Comparison of ENCODE assay signal across 17 cellular contexts in genomic region chr18:26544459-26544858, GRCh38. TPM values are rescaled to one million over a fixed set of nuclear protein-coding genes. Genes with fewer than 3 reads are reported as not detected.
DNase-seq lines count a peak whose midpoint lies in the region; ATAC-seq and TF ChIP-seq lines count a peak whose summit lies in the region.
"Had no signal": no experiment of that assay in that cellular context is flagged by ENCODE, and none has a peak within 500 bp of the region (broad histone marks: within the 10 kb centered on the region; RNA-seq: fewer than 3 reads in every experiment).

No MANE protein-coding gene starts in this region.

- H3K27ac Mint-ChIP-seq in T-cell = no peak overlapping the region
- H3K27ac Mint-ChIP-seq: activated CD8-positive, alpha-beta T cell treated with anti-CD3 and anti-CD28 coated beads, Interleukin-2, amount 10 ng/mL, durations not matched to agents 7 days and 5 days; memory B cell had no signal

- no peak overlapping the region for H2AFZ ChIP-seq in KMS-11 (ENCODE audit: low read depth)
- no peak overlapping the region for H2AFZ ChIP-seq in mesenchymal stem cell (ENCODE audit: low read depth, low read length)

- H3K4me3 ChIP-seq in BLaER1 = no peak overlapping the region
- no peak overlapping the region for H3K4me3 ChIP-seq in KMS-11 (IDR thresholded peaks at IDR 0.05; ENCODE audit: insufficient read depth, low read depth, low read length)
- H3K4me3 ChIP-seq in coronary artery = peak overlapping the region; percentile 13
- H3K4me3 ChIP-seq in mesenchymal stem cell (ENCODE audit: insufficient read depth in 1 of 2, low read depth in 1 of 2, low read length in 2 of 2) = no peak overlapping the region
- H3K4me3 ChIP-seq in Peyer's patch = no peak overlapping the region

- H2BK5ac ChIP-seq in mesenchymal stem cell (ENCODE audit: low read depth, low read length, poor library complexity, severe bottlenecking) = no peak overlapping the region

- H3K9me3 Mint-ChIP-seq in T-cell = no peaks in the 10 kb centered on the region
- H3K9me3 Mint-ChIP-seq: memory B cell had no signal

- TF ChIP-seq CTCF in KMS-11 (conservative IDR thresholded peaks at IDR 0.05; ENCODE audit: low read depth, low read length) = no peak
- no peak for TF ChIP-seq CTCF in coronary artery (IDR thresholded peaks at IDR 0.05)
- no peak for TF ChIP-seq CTCF in Peyer's patch (IDR thresholded peaks at IDR 0.05)

- H3K27me3 Mint-ChIP-seq in T-cell = peaks cover 0 to 7% of the 10 kb centered on the region in 2 donors
- H3K27me3 Mint-ChIP-seq: memory B cell had no signal

- CTCF ChIA-PET in T-cell (lab: Charles Lee) = no interaction called here

- H3K79me2 ChIP-seq in KMS-11 (ENCODE audit: insufficient read depth, low read depth) = no peaks in the 10 kb centered on the region; the same call in 1 of the 2 replicates

- H3K23ac ChIP-seq in mesenchymal stem cell (ENCODE audit: low read length in 2 of 2) = no peak overlapping the region

- no peak overlapping the region for H2AK5ac ChIP-seq in mesenchymal stem cell (ENCODE audit: low read length, severe bottlenecking)

- no peak overlapping the region for H3K4ac ChIP-seq in mesenchymal stem cell (ENCODE audit: low read depth in 1 of 2, low read length in 2 of 2)

- no peak overlapping the region for H3K18ac ChIP-seq in mesenchymal stem cell (ENCODE audit: low read depth in 1 of 2, low read length in 2 of 2)

- H4K20me1 ChIP-seq in BLaER1 (peaks cover 76% of the 10 kb centered on the region), KMS-11 (ENCODE audit: insufficient read depth) (0 out of 2 replicates have a peak, but pooled peaks cover 4% of the 10 kb centered on the region)

- no peak overlapping the region for H2BK12ac ChIP-seq in mesenchymal stem cell (ENCODE audit: low read length in 2 of 2)

- no peak overlapping the region for H3K27ac ChIP-seq in BLaER1
- H3K27ac ChIP-seq in KMS-11 = peak overlapping the region; percentile 58
- no peak overlapping the region for H3K27ac ChIP-seq in coronary artery
- peak overlapping the region; percentile 43 for H3K27ac ChIP-seq in mesenchymal stem cell (ENCODE audit: low read length, poor library complexity, severe bottlenecking)
- no peak overlapping the region for H3K27ac ChIP-seq in Peyer's patch

- peaks cover 33 to 59% (median 51%) of the 10 kb centered on the region in 3 donors for H3K4me1 Mint-ChIP-seq in T-cell

- H3K4me3 Mint-ChIP-seq in T-cell = peak overlapping the region in 1 of 3 donors; percentile 15
- H3K4me3 Mint-ChIP-seq: activated CD8-positive, alpha-beta T cell treated with anti-CD3 and anti-CD28 coated beads, Interleukin-2, amount 10 ng/mL, durations not matched to agents 7 days and 5 days; memory B cell had no signal

- no peak overlapping the region for H4K8ac ChIP-seq in mesenchymal stem cell (ENCODE audit: low read length)

- peaks cover 3% of the 10 kb centered on the region for H3K36me3 Mint-ChIP-seq in T-cell
- H3K36me3 Mint-ChIP-seq: memory B cell had no signal

- H3K27me3 ChIP-seq in BLaER1 (peaks cover 7% of the 10 kb centered on the region), KMS-11 (ENCODE audit: insufficient read depth, low read depth) (no peaks in the 10 kb centered on the region), mesenchymal stem cell (ENCODE audit: control insufficient read depth in 1 of 2, insufficient read depth in 1 of 2, low read length in 2 of 2) (no peaks in the 10 kb centered on the region), Peyer's patch (no peaks in the 10 kb centered on the region)

- 39% methylated on average over 2 of the region's 3 CpGs for WGBS in mesenchymal stem cell

- TF ChIP-seq POLR2A in Peyer's patch (IDR thresholded peaks at IDR 0.05) = no peak

- ATAC-seq in T-cell (replicated peaks in 1 of 4) = no peak
- ATAC-seq: activated CD8-positive, alpha-beta T cell treated with anti-CD3 and anti-CD28 coated beads, Interleukin-2, amount 10 ng/mL, durations not matched to agents 7 days and 5 days had no signal

- no peak overlapping the region for H4K91ac ChIP-seq in mesenchymal stem cell (ENCODE audit: low read length)

- H3K79me1 ChIP-seq in mesenchymal stem cell (replicated peaks; ENCODE audit: low read length, poor library complexity, severe bottlenecking) = peaks cover 3% of the 10 kb centered on the region

- peak overlapping the region; percentile 57 for H3K4me2 ChIP-seq in BLaER1
- peak overlapping the region; percentile 80 for H3K4me2 ChIP-seq in KMS-11
- H3K4me2 ChIP-seq in mesenchymal stem cell (ENCODE audit: low read length, poor library complexity, severe bottlenecking) = peak overlapping the region; percentile 45

- H3K9me3 ChIP-seq in BLaER1 = no peaks in the 10 kb centered on the region
- H3K9me3 ChIP-seq in mesenchymal stem cell (ENCODE audit: control insufficient read depth, low read length) = no peaks in the 10 kb centered on the region
- H3K9me3 ChIP-seq in Peyer's patch = no peaks in the 10 kb centered on the region

- H3K4me1 ChIP-seq in BLaER1 (peaks cover 39% of the 10 kb centered on the region), KMS-11 (ENCODE audit: low read depth, poor library complexity, severe bottlenecking) (peaks cover 40% of the 10 kb centered on the region), mesenchymal stem cell (ENCODE audit: control insufficient read depth, insufficient read depth, low read depth, low read length) (peaks cover 21% of the 10 kb centered on the region), Peyer's patch (peaks cover 0 to 14% (median 6%) of the 10 kb centered on the region in 4 donors)

- H3K36me3 ChIP-seq in BLaER1 (no peaks in the 10 kb centered on the region; the same call in 1 of the 2 replicates), KMS-11 (ENCODE audit: insufficient read depth) (no peaks in the 10 kb centered on the region), mesenchymal stem cell (ENCODE audit: control insufficient read depth in 1 of 2, insufficient read depth in 2 of 2, low read depth in 1 of 2, low read length in 2 of 2) (peaks cover 0 to 8% of the 10 kb centered on the region in 2 experiments), Peyer's patch (no peaks in the 10 kb centered on the region)

- DNase-seq in coronary artery (ENCODE audit: low spot score) (no peak), mesenchymal stem cell (peak; percentile 18), iPS-NIHi7 (ENCODE audit: extremely low spot score) (no peak), T-cell (no peak), NCI-H82 (lab: John Stamatoyannopoulos, UW) (no peak), Peyer's patch (no peak)
- DNase-seq: activated CD8-positive, alpha-beta T cell treated with anti-CD3 and anti-CD28 coated beads, Interleukin-2, amount 10 ng/mL, durations not matched to agents 7 days and 5 days; amygdala; DMS153; NCI-H1930; NCI-H526 treated with DMSO at 0.1 percent for 48 hours; SHP77 treated with DMSO at 0.1 percent for 48 hours; small intestine; stimulated activated naive CD4-positive, alpha-beta T cell treated with Interleukin-2 at 50 U/mL for 16 hours had no signal

- H3K9ac ChIP-seq in BLaER1 (no peak overlapping the region), KMS-11 (no peak overlapping the region), mesenchymal stem cell (ENCODE audit: low read length) (no peak overlapping the region)

- H2BK120ac ChIP-seq in mesenchymal stem cell (ENCODE audit: low read depth, low read length) = no peak overlapping the region

- no peak overlapping the region for H2BK15ac ChIP-seq in mesenchymal stem cell (ENCODE audit: low read depth, poor library complexity, severe bottlenecking)

- no peak overlapping the region for H3K14ac ChIP-seq in mesenchymal stem cell (ENCODE audit: low read length in 2 of 2)

- POLR2A ChIA-PET in T-cell (lab: Charles Lee) = no interaction called here

RNA-seq across cellular contexts. Expression of gene KCTD1, which starts 3.9 kb away (rescaled TPM):
- polyA plus RNA-seq in mesenchymal stem cell (2013, experiment 1 of 2) = 9.8 TPM
- polyA plus RNA-seq in mesenchymal stem cell (2013, experiment 2 of 2) = 8.9 TPM
- 1 to 10 TPM; 3.2 to 4.3 (median 3.9) TPM for total RNA-seq in T-cell
- total RNA-seq in Peyer's patch = 1 to 10 TPM; 2.5 to 6.3 (median 4.7) TPM

Comparison
In these comparisons a context has a peak if more than half of its experiments do, and no peak if none do; other contexts are left out.
1. H3K27ac ChIP-seq: peak in KMS-11 (single experiment) and mesenchymal stem cell (single experiment); none in BLaER1 (single experiment), coronary artery (0 of 2) and Peyer's patch (0 of 4).
2. Peak in every context shown above with its lines, with median percentiles within 50 percentile points of each other: H3K4me2 ChIP-seq.